ENCODE assay signal across 8 cellular contexts in the genomic region with DNA sequence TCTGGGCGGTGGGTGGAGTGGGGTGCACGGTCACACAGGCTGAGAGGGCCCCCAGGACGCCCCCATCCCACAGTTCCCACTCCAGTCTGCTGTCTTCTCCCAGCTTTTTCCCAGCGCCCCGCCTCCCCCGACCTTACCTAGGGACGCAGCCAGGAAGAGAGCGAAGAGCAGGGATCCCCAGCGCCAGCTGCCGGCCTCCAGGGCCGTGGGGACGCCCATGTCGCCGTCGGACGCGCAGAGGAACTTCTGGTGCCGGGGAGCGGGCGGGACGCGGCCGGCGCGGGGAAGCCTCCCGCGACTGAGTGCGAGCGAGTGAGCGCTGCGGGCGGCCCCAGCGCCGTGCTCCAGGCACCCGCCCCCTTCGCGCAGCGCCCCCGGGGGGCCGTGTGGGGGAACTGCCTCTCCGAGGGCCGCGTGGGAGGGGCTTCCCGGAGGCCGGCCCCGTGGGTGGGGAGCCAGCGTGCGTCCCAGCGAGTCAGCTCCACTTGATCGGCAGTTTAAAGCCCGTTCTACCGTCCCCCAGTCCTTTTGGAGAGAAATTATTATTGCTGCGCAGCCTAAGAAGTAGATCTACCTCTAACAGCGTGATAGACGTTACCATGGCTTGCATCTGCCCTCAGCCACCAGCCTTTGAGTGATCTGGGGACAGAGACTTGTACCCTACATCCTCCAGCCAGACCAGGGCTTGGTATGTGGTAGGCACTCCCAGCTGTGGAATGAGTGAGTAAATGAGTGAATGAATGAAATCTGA. TPM values are rescaled to one million over a fixed set of nuclear protein-coding genes. Genes with fewer than 3 reads are reported as not detected.
A peak's percentile ranks its signal among the peaks of the same experiment; 100 is the strongest.
DNase-seq lines count a peak whose midpoint lies in the region; ATAC-seq and TF ChIP-seq lines count a peak whose summit lies in the region.

Gene VSIR, minus strand, starts transcription at position 300 of the 751 bp plus-strand sequence. Its CDS starts 81 bp downstream, at position 219.

- H3K4me3 ChIP-seq in mammary epithelial cell (replicated peaks in 1 of 3; ENCODE audit: insufficient read depth in 1 of 3, low read depth in 2 of 3, low read length in 3 of 3), result peak within 1 kb of the TSS; percentile 73 to 78 (median 75)

- no peaks in the 10 kb centered on the region for H3K36me3 ChIP-seq in mammary epithelial cell (ENCODE audit: insufficient read depth, low read length)

- H3K27ac Mint-ChIP-seq in HFFc6, result peak within 1 kb of the TSS; percentile 89
- no peak within 1 kb of the TSS for H3K27ac Mint-ChIP-seq in WTC11
- peak within 1 kb of the TSS; percentile 94 to 98 (median 96) for H3K27ac Mint-ChIP-seq in immature natural killer cell

- H2AFZ ChIP-seq in mammary epithelial cell (ENCODE audit: low read depth, low read length), result peak within 1 kb of the TSS; percentile 74

- peaks cover 39% of the 10 kb centered on the region for H3K79me2 ChIP-seq in mammary epithelial cell (ENCODE audit: insufficient read depth, low read length)

- POLR2A ChIA-PET in GM10248 (lab: Yijun Ruan, JAX), result interaction anchor here (0.6 to 0.7 kb wide), 2 partner anchors 15 to 18 kb away, joined by 3 to 4 read pairs; no protein-coding TSS in a partner anchor
- POLR2A ChIA-PET in WTC11 (lab: Charles Lee), result interaction anchor here (0.7 kb wide), 1 partner anchor 104 kb away, joined by 3 read pairs; no protein-coding TSS in a partner anchor

- in situ Hi-C loops in mammary epithelial cell (cut with MboI; ENCODE audit: low sequenced_read_pairs in 2 of 2), result no loop called here

- CTCF ChIA-PET in GM10248 (lab: Yijun Ruan, JAX), result interaction anchor here (0.6 to 4.4 kb wide), 44 partner anchors 10 to 455 kb away, joined by 3 to 61 read pairs (median 4); partner anchors contain the start of genes ANAPC16, PSAP and SLC29A3
- CTCF ChIA-PET in WTC11 (lab: Charles Lee), result interaction anchor here (0.6 to 3.0 kb wide), 32 partner anchors 9 to 276 kb away, joined by 3 to 22 read pairs (median 4); partner anchors contain the start of gene C10orf105
- CTCF ChIA-PET in mammary epithelial cell (lab: Charles Lee; ENCODE audit: low non-redundant PET), result interaction anchor here (0.5 to 1.0 kb wide), 8 partner anchors 24 to 628 kb away, joined by 3 to 4 read pairs (median 3); no protein-coding TSS in a partner anchor

- DNase-seq in GM10248 (ENCODE audit: extremely low spot score), result peak; percentile 93
- peak; percentile 65 for DNase-seq in HFFc6
- peak; percentile 19 for DNase-seq in NCI-H1092 treated with DMSO at 0.1 percent for 48 hours (lab: John Stamatoyannopoulos, UW)
- peak; percentile 83 for DNase-seq in WTC11 (ENCODE audit: low spot score)
- DNase-seq in mammary epithelial cell, result peak; percentile 89
- peak; percentile 95 to 96 (median 95) for DNase-seq in immature natural killer cell
- peak; percentile 90 to 91 for DNase-seq in stimulated activated CD4-positive, alpha-beta T cell treated with anti-CD3 and anti-CD28 coated beads, Interleukin-12 subunit alpha, Interleukin-12 subunit beta, amount 100 ng/mL, for 24 hours (ENCODE audit: low read depth in 2 of 2)

- no peaks in the 10 kb centered on the region for H3K9me3 Mint-ChIP-seq in HFFc6
- H3K9me3 Mint-ChIP-seq in WTC11, result peaks cover 6% of the 10 kb centered on the region
- H3K9me3 Mint-ChIP-seq in immature natural killer cell, result no peaks in the 10 kb centered on the region

- BruUV-seq in mammary epithelial cell (replicated peaks; lab: Mats Ljungman, UMichigan), result TSS peak; percentile 50

- H3K27me3 ChIP-seq in mammary epithelial cell (ENCODE audit: insufficient read depth, low read length), result no peaks in the 10 kb centered on the region

- no peaks in the 10 kb centered on the region for H3K9me3 ChIP-seq in mammary epithelial cell (replicated peaks; ENCODE audit: insufficient read depth, low read length)

- peak; percentile 89 for ATAC-seq in WTC11
- no peak for ATAC-seq in GM18870 (IDR thresholded peaks at IDR 0.05; ENCODE audit: unreplicated experiment)

- intact Hi-C loops in mammary epithelial cell (cut with micrococcal nuclease), result loop anchor here (1.0 to 2.0 kb wide), 4 partner anchors 39 to 77 kb away; no protein-coding TSS in a partner anchor

- peak within 1 kb of the TSS; percentile 77 for H3K9ac ChIP-seq in mammary epithelial cell (ENCODE audit: insufficient read depth, low read length)

- peak within 1 kb of the TSS; percentile 86 for H3K27ac ChIP-seq in mammary epithelial cell (ENCODE audit: insufficient read depth, low read depth, low read length)

- WGBS in mammary epithelial cell (ENCODE audit: low coverage, missing lambda C conversion rate), result 0% methylated on average over 1 of the region's 55 CpGs

- H3K27me3 Mint-ChIP-seq in HFFc6 (ENCODE audit: insufficient read depth), result peaks cover 3% of the 10 kb centered on the region; the same call in 1 of the 2 replicates
- peaks cover 32% of the 10 kb centered on the region for H3K27me3 Mint-ChIP-seq in WTC11 (ENCODE audit: low read depth)
- H3K27me3 Mint-ChIP-seq in immature natural killer cell (ENCODE audit: low read depth in 3 of 3), result peaks cover 0 to 6% (median 4%) of the 10 kb centered on the region in 3 donors

- dilution Hi-C loops in mammary epithelial cell (cut with HindIII; ENCODE audit: low sequenced_read_pairs), result no loop called here

- H3K4me2 ChIP-seq in mammary epithelial cell (ENCODE audit: insufficient read depth, low read depth, low read length), result peak within 1 kb of the TSS; percentile 96

- H3K36me3 Mint-ChIP-seq in HFFc6 (ENCODE audit: low read depth), result no peaks in the 10 kb centered on the region
- H3K36me3 Mint-ChIP-seq in WTC11, result 0 out of 2 replicates have a peak, but pooled peaks cover 2% of the 10 kb centered on the region
- peaks cover 0 to 7% (median 6%) of the 10 kb centered on the region in 3 donors for H3K36me3 Mint-ChIP-seq in immature natural killer cell

- H4K20me1 ChIP-seq in mammary epithelial cell (ENCODE audit: insufficient read depth, low read length), result no peaks in the 10 kb centered on the region

- TF ChIP-seq CTCF in GM10248 (IDR thresholded peaks at IDR 0.05; ENCODE audit: control extremely low read depth, extremely low read depth, low read depth, missing control alignments), result peak; percentile 91
- peak; percentile 93 for TF ChIP-seq CTCF in HFFc6 (IDR thresholded peaks at IDR 0.05)
- peak; percentile 75 for TF ChIP-seq CTCF in WTC11 (IDR thresholded peaks at IDR 0.05)
- TF ChIP-seq CTCF in mammary epithelial cell (conservative IDR thresholded peaks at IDR 0.05 in 1 of 2, IDR thresholded peaks at IDR 0.05 in 1 of 2; ENCODE audit: extremely low read depth in 1 of 2, insufficient read depth in 1 of 2, low read depth in 1 of 2, low read length in 2 of 2), result peak; percentile 41 to 80

- peaks cover 48% of the 10 kb centered on the region for H3K4me1 ChIP-seq in mammary epithelial cell (ENCODE audit: insufficient read depth, low read length)

- H3K4me3 Mint-ChIP-seq in HFFc6, result peak within 1 kb of the TSS; percentile 85
- H3K4me3 Mint-ChIP-seq in WTC11, result peak within 1 kb of the TSS; percentile 66
- peak within 1 kb of the TSS; percentile 91 to 94 (median 92) for H3K4me3 Mint-ChIP-seq in immature natural killer cell

- peaks cover 58% of the 10 kb centered on the region for H3K4me1 Mint-ChIP-seq in HFFc6 (ENCODE audit: low read depth)
- peaks cover 2% of the 10 kb centered on the region; the same call in 1 of the 2 replicates for H3K4me1 Mint-ChIP-seq in WTC11
- H3K4me1 Mint-ChIP-seq in immature natural killer cell, result peaks cover 71 to 72% of the 10 kb centered on the region in 2 donors

TF ChIP-seq in WTC11, 78 proteins besides CTCF, POLR2A, EP300 and RAD21 (continues in another document):
- no peak for TF ChIP-seq EMX1 (CRISPR knock-in tag; IDR thresholded peaks at IDR 0.05)
- no peak for TF ChIP-seq KAT7 (CRISPR knock-in tag; IDR thresholded peaks at IDR 0.05; ENCODE audit: borderline replicate concordance)
- TF ChIP-seq ETV6 (CRISPR knock-in tag; IDR thresholded peaks at IDR 0.05), result no peak
- TF ChIP-seq ZNF138 (CRISPR knock-in tag; conservative IDR thresholded peaks at IDR 0.05), result no peak
- TF ChIP-seq RELA (CRISPR knock-in tag; IDR thresholded peaks at IDR 0.05; ENCODE audit: borderline replicate concordance), result no peak
- TF ChIP-seq USF2 (CRISPR knock-in tag; IDR thresholded peaks at IDR 0.05), result no peak
- no peak for TF ChIP-seq SMAD3 (CRISPR knock-in tag; IDR thresholded peaks at IDR 0.05; ENCODE audit: borderline replicate concordance)
- no peak for TF ChIP-seq ZBTB21 (CRISPR knock-in tag; IDR thresholded peaks at IDR 0.05; ENCODE audit: borderline replicate concordance)

RNA-seq across cellular contexts. Expression of gene VSIR, which starts in this region (rescaled TPM):
- 10 to 100 TPM; 24.3 to 36.2 (median 29.0) TPM for total RNA-seq in HFFc6 (2021; fragmentation: NEBNext Ultra II Directional; extraction: Animal tissue kit (Norgen Biotek cat#: 25700))
- total RNA-seq in WTC11 (2021) (0.74 to 1.3 TPM (median 0.78 TPM) in 3 replicates), mammary epithelial cell (10 to 100 TPM; 39.9 to 77.8 TPM)
- polyA plus RNA-seq in mammary epithelial cell (26.5 TPM), immature natural killer cell (100 to 1,000 TPM; 183 to 376 (median 274) TPM)
- 31.0 TPM for polyA minus RNA-seq in mammary epithelial cell

Comparison
In these comparisons a context has a peak if more than half of its experiments do, and no peak if none do; other contexts are left out.
1. RNA of gene VSIR (total RNA-seq): 39.9 to 77.8 TPM in mammary epithelial cell and 24.3 to 36.2 TPM in HFFc6; 0.74 to 1.3 TPM in WTC11; every median in the first group is over 10 times any median in the second.
2. DNase-seq: peak in every context shown above with its lines; median percentile 95 in immature natural killer cell; 93 in GM10248; 90 in stimulated activated CD4-positive, alpha-beta T cell treated with anti-CD3 and anti-CD28 coated beads, Interleukin-12 subunit alpha, Interleukin-12 subunit beta, amount 100 ng/mL, for 24 hours; 89 in mammary epithelial cell; 83 in WTC11; 65 in HFFc6; 19 in NCI-H1092 treated with DMSO at 0.1 percent for 48 hours.
3. Peak in every context shown above with its lines, with median percentiles within 50 percentile points of each other: CTCF ChIP-seq and H3K4me3 Mint-ChIP-seq.